Comparison of ENCODE assay signal across 1 cellular context in genomic region chr17:41741709-41742108, GRCh38.
TF ChIP-seq lines count a peak whose summit lies in the region.

No MANE protein-coding gene starts in this region.

TF ChIP-seq in IMR-90, 13 proteins besides CTCF, POLR2A, EP300 and RAD21 (continued from another document):
- TF ChIP-seq ELK1 (IDR thresholded peaks at IDR 0.05; ENCODE audit: borderline replicate concordance, low read depth, low read length) (no peak), MXI1 (IDR thresholded peaks at IDR 0.05; ENCODE audit: borderline replicate concordance, low read depth, low read length) (no peak), MAZ (IDR thresholded peaks at IDR 0.05; ENCODE audit: borderline replicate concordance, low read depth, low read length) (no peak)
